In genomic region chr1:28933918-28934317, GRCh38 we compare ENCODE assay signal across 16 cellular contexts. TPM values are rescaled to one million over a fixed set of nuclear protein-coding genes. Genes with fewer than 3 reads are reported as not detected.
DNase-seq lines count a peak whose midpoint lies in the region; ATAC-seq lines count a peak whose summit lies in the region.
"Had no signal": no experiment of that assay in that cellular context is flagged by ENCODE, and none has a peak within 500 bp of the region (broad histone marks: within the 10 kb centered on the region; RNA-seq: fewer than 3 reads in every experiment).

No MANE protein-coding gene starts in this region.

- no peak overlapping the region for H3K27ac ChIP-seq in CD8-positive, alpha-beta memory T cell (ENCODE audit: low read depth, low read length)

- peaks cover 80% of the 10 kb centered on the region for H3K4me1 ChIP-seq in CD8-positive, alpha-beta memory T cell (ENCODE audit: insufficient read depth, low read length)

- H3K4me3 Mint-ChIP-seq in activated T-cell treated with anti-CD3 and anti-CD28 coated beads, Interleukin-2, amount 50 U/mL, for 4 hours = peak overlapping the region; percentile 22
- H3K4me3 Mint-ChIP-seq in CD8-positive, alpha-beta memory T cell = peak overlapping the region in 6 of 7 donors; percentile 5 to 75 (median 48)
- peak overlapping the region in 1 of 2 donors; percentile 47 for H3K4me3 Mint-ChIP-seq in effector memory CD8-positive, alpha-beta T cell
- H3K4me3 Mint-ChIP-seq in stimulated activated memory B cell treated with anti-CD40 and anti-IgM and Interleukin-4, amounts not matched to agents 10 μg/mL and 1 μg/mL and 100 μg/mL, for 72 hours = no peak overlapping the region

- DNase-seq in activated T-cell treated with anti-CD3 and anti-CD28 coated beads, Interleukin-2, amount 50 U/mL, for 4 hours = no peak
- DNase-seq in activated T-cell treated with anti-CD3 and anti-CD28 coated beads, Interleukin-2, amount 50 U/mL, for 48 hours = no peak
- no peak for DNase-seq in CD8-positive, alpha-beta memory T cell
- no peak for DNase-seq in effector memory CD8-positive, alpha-beta T cell
- DNase-seq in superior temporal gyrus (ENCODE audit: extremely low spot score) = no peak
- DNase-seq in medulla oblongata (ENCODE audit: extremely low spot score) = no peak
- DNase-seq: AML-193; Karpas-422; MM.1S; NCI-H1105; NCI-H1694 treated with DMSO at 0.1 percent for 48 hours; NCI-H69; NK-92 treated with Interleukin-12 subunit alpha and Interleukin-12 subunit beta, amount 100 ng/mL, for 24 hours; PC-3 had no signal

- no peaks in the 10 kb centered on the region for H3K36me3 ChIP-seq in CD8-positive, alpha-beta memory T cell (ENCODE audit: insufficient read depth, low read length)

- POLR2A ChIA-PET in CD8-positive, alpha-beta memory T cell (lab: Charles Lee) = no interaction called here

- no peaks in the 10 kb centered on the region for H3K9me3 Mint-ChIP-seq in activated T-cell treated with anti-CD3 and anti-CD28 coated beads, Interleukin-2, amount 50 U/mL, for 4 hours
- H3K9me3 Mint-ChIP-seq in CD8-positive, alpha-beta memory T cell = peaks cover 0 to 3% (median 0%) of the 10 kb centered on the region in 5 donors
- H3K9me3 Mint-ChIP-seq in effector memory CD8-positive, alpha-beta T cell = no peaks in the 10 kb centered on the region
- peaks cover 2% of the 10 kb centered on the region for H3K9me3 Mint-ChIP-seq in stimulated activated memory B cell treated with anti-CD40 and anti-IgM and Interleukin-4, amounts not matched to agents 10 μg/mL and 1 μg/mL and 100 μg/mL, for 72 hours

- no peaks in the 10 kb centered on the region for H3K27me3 Mint-ChIP-seq in activated T-cell treated with anti-CD3 and anti-CD28 coated beads, Interleukin-2, amount 50 U/mL, for 4 hours (ENCODE audit: low read depth)
- H3K27me3 Mint-ChIP-seq in CD8-positive, alpha-beta memory T cell = no peaks in the 10 kb centered on the region
- no peaks in the 10 kb centered on the region for H3K27me3 Mint-ChIP-seq in effector memory CD8-positive, alpha-beta T cell
- no peaks in the 10 kb centered on the region for H3K27me3 Mint-ChIP-seq in stimulated activated memory B cell treated with anti-CD40 and anti-IgM and Interleukin-4, amounts not matched to agents 10 μg/mL and 1 μg/mL and 100 μg/mL, for 72 hours

- peaks cover 71% of the 10 kb centered on the region for H3K4me1 Mint-ChIP-seq in activated T-cell treated with anti-CD3 and anti-CD28 coated beads, Interleukin-2, amount 50 U/mL, for 4 hours (ENCODE audit: low read depth)
- peaks cover 71 to 85% (median 82%) of the 10 kb centered on the region in 3 donors for H3K4me1 Mint-ChIP-seq in CD8-positive, alpha-beta memory T cell
- peaks cover 43 to 53% of the 10 kb centered on the region in 2 donors for H3K4me1 Mint-ChIP-seq in effector memory CD8-positive, alpha-beta T cell (ENCODE audit: low read depth in 2 of 2)
- H3K4me1 Mint-ChIP-seq in stimulated activated memory B cell treated with anti-CD40 and anti-IgM and Interleukin-4, amounts not matched to agents 10 μg/mL and 1 μg/mL and 100 μg/mL, for 72 hours = peaks cover 42% of the 10 kb centered on the region

- no peak for ATAC-seq in activated T-cell treated with anti-CD3 and anti-CD28 coated beads, Interleukin-2, amount 50 U/mL, for 4 hours
- ATAC-seq in effector memory CD8-positive, alpha-beta T cell (replicated peaks) = no peak
- no peak for ATAC-seq in stimulated activated memory B cell treated with anti-CD40 and anti-IgM and Interleukin-4, amounts not matched to agents 10 μg/mL and 1 μg/mL and 100 μg/mL, for 72 hours
- ATAC-seq: HepG2, PC-3 had no signal

- CTCF ChIA-PET in CD8-positive, alpha-beta memory T cell (lab: Charles Lee) = no interaction called here

- peak overlapping the region; percentile 71 to 91 (median 80) for H3K27ac Mint-ChIP-seq in CD8-positive, alpha-beta memory T cell
- peak overlapping the region; percentile 90 to 93 for H3K27ac Mint-ChIP-seq in effector memory CD8-positive, alpha-beta T cell
- H3K27ac Mint-ChIP-seq in stimulated activated memory B cell treated with anti-CD40 and anti-IgM and Interleukin-4, amounts not matched to agents 10 μg/mL and 1 μg/mL and 100 μg/mL, for 72 hours = peak overlapping the region; percentile 88

- no peak overlapping the region for H3K4me3 ChIP-seq in CD8-positive, alpha-beta memory T cell (ENCODE audit: low read length)

- peaks cover 10% of the 10 kb centered on the region for H3K36me3 Mint-ChIP-seq in activated T-cell treated with anti-CD3 and anti-CD28 coated beads, Interleukin-2, amount 50 U/mL, for 4 hours (ENCODE audit: insufficient read depth)
- peaks cover 0 to 6% (median 4%) of the 10 kb centered on the region in 3 donors for H3K36me3 Mint-ChIP-seq in CD8-positive, alpha-beta memory T cell
- H3K36me3 Mint-ChIP-seq in effector memory CD8-positive, alpha-beta T cell (ENCODE audit: insufficient read depth) = peaks cover 3% of the 10 kb centered on the region
- H3K36me3 Mint-ChIP-seq in stimulated activated memory B cell treated with anti-CD40 and anti-IgM and Interleukin-4, amounts not matched to agents 10 μg/mL and 1 μg/mL and 100 μg/mL, for 72 hours = peaks cover 10% of the 10 kb centered on the region

- no peaks in the 10 kb centered on the region for H3K27me3 ChIP-seq in CD8-positive, alpha-beta memory T cell (ENCODE audit: insufficient read depth, low read length, poor library complexity, severe bottlenecking)

- H3K9me3 ChIP-seq in CD8-positive, alpha-beta memory T cell (ENCODE audit: low read length) = no peaks in the 10 kb centered on the region

RNA-seq across cellular contexts. Expression of gene EPB41, which starts 19.5 kb away (rescaled TPM):
- 10 to 100 TPM; 64.3 to 66.3 (median 65.8) TPM for total RNA-seq in activated T-cell treated with anti-CD3 and anti-CD28 coated beads, Interleukin-2, amount 50 U/mL, for 4 hours
- 10 to 100 TPM; 89.9 to 93.6 TPM for total RNA-seq in CD8-positive, alpha-beta memory T cell
- 96.2 TPM for polyA plus RNA-seq in CD8-positive, alpha-beta memory T cell
